ENCODE assay signal across 1 cellular context in the genomic region with DNA sequence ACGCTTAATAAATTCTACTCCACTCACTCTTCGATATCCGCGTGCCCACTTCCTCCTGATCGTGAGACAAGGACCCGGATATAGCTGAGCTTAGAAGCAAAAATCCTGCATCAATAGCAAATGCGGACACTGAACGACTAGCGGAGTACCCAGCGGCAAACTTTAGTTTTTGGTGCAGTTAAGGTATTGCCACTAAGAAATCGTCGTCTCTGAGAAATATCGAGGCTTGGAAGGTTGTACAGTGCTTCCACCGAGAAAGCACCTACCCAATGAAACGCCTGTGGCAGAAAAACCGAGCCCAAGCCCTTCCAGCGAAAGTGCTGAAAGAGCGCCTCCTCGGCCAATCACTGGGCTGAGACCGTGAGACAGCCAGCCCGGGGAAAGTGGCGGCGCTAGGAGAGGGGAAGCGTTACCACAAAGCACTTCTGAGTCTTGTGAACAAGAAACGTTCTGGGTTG.
TF ChIP-seq lines count a peak whose summit lies in the region.

No MANE protein-coding gene starts in this region.

TF ChIP-seq in GM12878, 131 proteins besides CTCF, POLR2A, EP300 and RAD21 (continued from another document and continues in another):
- TF ChIP-seq, protein P1, sequence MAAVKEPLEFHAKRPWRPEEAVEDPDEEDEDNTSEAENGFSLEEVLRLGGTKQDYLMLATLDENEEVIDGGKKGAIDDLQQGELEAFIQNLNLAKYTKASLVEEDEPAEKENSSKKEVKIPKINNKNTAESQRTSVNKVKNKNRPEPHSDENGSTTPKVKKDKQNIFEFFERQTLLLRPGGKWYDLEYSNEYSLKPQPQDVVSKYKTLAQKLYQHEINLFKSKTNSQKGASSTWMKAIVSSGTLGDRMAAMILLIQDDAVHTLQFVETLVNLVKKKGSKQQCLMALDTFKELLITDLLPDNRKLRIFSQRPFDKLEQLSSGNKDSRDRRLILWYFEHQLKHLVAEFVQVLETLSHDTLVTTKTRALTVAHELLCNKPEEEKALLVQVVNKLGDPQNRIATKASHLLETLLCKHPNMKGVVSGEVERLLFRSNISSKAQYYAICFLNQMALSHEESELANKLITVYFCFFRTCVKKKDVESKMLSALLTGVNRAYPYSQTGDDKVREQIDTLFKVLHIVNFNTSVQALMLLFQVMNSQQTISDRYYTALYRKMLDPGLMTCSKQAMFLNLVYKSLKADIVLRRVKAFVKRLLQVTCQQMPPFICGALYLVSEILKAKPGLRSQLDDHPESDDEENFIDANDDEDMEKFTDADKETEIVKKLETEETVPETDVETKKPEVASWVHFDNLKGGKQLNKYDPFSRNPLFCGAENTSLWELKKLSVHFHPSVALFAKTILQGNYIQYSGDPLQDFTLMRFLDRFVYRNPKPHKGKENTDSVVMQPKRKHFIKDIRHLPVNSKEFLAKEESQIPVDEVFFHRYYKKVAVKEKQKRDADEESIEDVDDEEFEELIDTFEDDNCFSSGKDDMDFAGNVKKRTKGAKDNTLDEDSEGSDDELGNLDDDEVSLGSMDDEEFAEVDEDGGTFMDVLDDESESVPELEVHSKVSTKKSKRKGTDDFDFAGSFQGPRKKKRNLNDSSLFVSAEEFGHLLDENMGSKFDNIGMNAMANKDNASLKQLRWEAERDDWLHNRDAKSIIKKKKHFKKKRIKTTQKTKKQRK (IDR thresholded peaks at IDR 0.05; ENCODE audit: low read depth, low read length), result no peak
- TF ChIP-seq SIN3A (IDR thresholded peaks at IDR 0.05; ENCODE audit: low read depth, low read length) (no peak; the same call in 1 of the 2 replicates), JUNB (IDR thresholded peaks at IDR 0.05) (no peak), CHD1 (IDR thresholded peaks at IDR 0.05; ENCODE audit: low read depth, low read length) (no peak; the same call in 1 of the 2 replicates), TCF3 (IDR thresholded peaks at IDR 0.05; ENCODE audit: borderline replicate concordance, insufficient read depth, low read depth, low read length) (no peak), FOS (IDR thresholded peaks at IDR 0.05; ENCODE audit: borderline replicate concordance, extremely low read depth, insufficient read length) (no peak), SREBF1 (IDR thresholded peaks at IDR 0.05; ENCODE audit: low read length) (no peak), TCF12 (IDR thresholded peaks at IDR 0.05; ENCODE audit: low read depth, low read length) (no peak), MEF2B (IDR thresholded peaks at IDR 0.05; ENCODE audit: partially characterized antibody, poor library complexity, severe bottlenecking) (no peak), HDAC6 (IDR thresholded peaks at IDR 0.05; ENCODE audit: unreplicated experiment) (no peak), RBBP5 (conservative IDR thresholded peaks at IDR 0.05) (no peak), NBN (IDR thresholded peaks at IDR 0.05) (no peak), ZNF274 (IDR thresholded peaks at IDR 0.05; ENCODE audit: insufficient read depth, insufficient read length) (no peak), JUND (IDR thresholded peaks at IDR 0.05; ENCODE audit: low read depth, low read length) (no peak), PAX5 (IDR thresholded peaks at IDR 0.05; ENCODE audit: borderline replicate concordance, low read depth, low read length) (peak; percentile 20; the same call in 1 of the 2 replicates), RAD51 (IDR thresholded peaks at IDR 0.05) (no peak), PML (IDR thresholded peaks at IDR 0.05; ENCODE audit: low read length) (peak; percentile 87), HCFC1 (IDR thresholded peaks at IDR 0.05; ENCODE audit: low read length) (0 out of 2 replicates have a peak, but pooled peaks have one; percentile 30), MYC (IDR thresholded peaks at IDR 0.05; ENCODE audit: insufficient read depth, insufficient read length, insufficient replicate concordance, low read length, severe bottlenecking) (no peak), KLF5 (IDR thresholded peaks at IDR 0.05; ENCODE audit: partially characterized antibody) (no peak), CBX5 (IDR thresholded peaks at IDR 0.05; ENCODE audit: low read depth) (no peak), ZSCAN29 (IDR thresholded peaks at IDR 0.05) (no peak), SRF (IDR thresholded peaks at IDR 0.05; ENCODE audit: low read depth in 2 of 2, low read length in 2 of 2) (no peak), SIX5 (IDR thresholded peaks at IDR 0.05; ENCODE audit: low read depth, low read length, severe bottlenecking) (no peak), NFXL1 (IDR thresholded peaks at IDR 0.05; ENCODE audit: borderline replicate concordance) (no peak), YY1 (IDR thresholded peaks at IDR 0.05; ENCODE audit: low read depth, low read length) (peak; percentile 42; the same call in 1 of the 2 replicates), ZNF24 (IDR thresholded peaks at IDR 0.05) (no peak), POU2F2 (IDR thresholded peaks at IDR 0.05; ENCODE audit: borderline replicate concordance, low read depth, low read length) (no peak), KDM1A (IDR thresholded peaks at IDR 0.05; ENCODE audit: borderline replicate concordance) (no peak), IKZF1 (conservative IDR thresholded peaks at IDR 0.05) (no peak), MYB (IDR thresholded peaks at IDR 0.05; ENCODE audit: borderline replicate concordance, low read depth, low read length) (no peak), TAF1 (IDR thresholded peaks at IDR 0.05; ENCODE audit: borderline replicate concordance, low read depth, low read length) (peak; percentile 83), EED (IDR thresholded peaks at IDR 0.05; ENCODE audit: low read depth) (no peak; the same call in 1 of the 2 replicates), NR2C1 (IDR thresholded peaks at IDR 0.05) (no peak), IRF4 (IDR thresholded peaks at IDR 0.05; ENCODE audit: low read depth, low read length) (no peak), ZNF384 (IDR thresholded peaks at IDR 0.05; ENCODE audit: borderline replicate concordance, low read depth, low read length) (no peak), IKZF2 (IDR thresholded peaks at IDR 0.05) (no peak), NR2F1 (conservative IDR thresholded peaks at IDR 0.05) (no peak), NFYA (IDR thresholded peaks at IDR 0.05; ENCODE audit: borderline replicate concordance, low read depth, low read length) (no peak), SMC3 (IDR thresholded peaks at IDR 0.05; ENCODE audit: borderline replicate concordance, low read length) (no peak), ZBED1 (IDR thresholded peaks at IDR 0.05; ENCODE audit: borderline replicate concordance) (no peak)
- TF ChIP-seq, protein P2, sequence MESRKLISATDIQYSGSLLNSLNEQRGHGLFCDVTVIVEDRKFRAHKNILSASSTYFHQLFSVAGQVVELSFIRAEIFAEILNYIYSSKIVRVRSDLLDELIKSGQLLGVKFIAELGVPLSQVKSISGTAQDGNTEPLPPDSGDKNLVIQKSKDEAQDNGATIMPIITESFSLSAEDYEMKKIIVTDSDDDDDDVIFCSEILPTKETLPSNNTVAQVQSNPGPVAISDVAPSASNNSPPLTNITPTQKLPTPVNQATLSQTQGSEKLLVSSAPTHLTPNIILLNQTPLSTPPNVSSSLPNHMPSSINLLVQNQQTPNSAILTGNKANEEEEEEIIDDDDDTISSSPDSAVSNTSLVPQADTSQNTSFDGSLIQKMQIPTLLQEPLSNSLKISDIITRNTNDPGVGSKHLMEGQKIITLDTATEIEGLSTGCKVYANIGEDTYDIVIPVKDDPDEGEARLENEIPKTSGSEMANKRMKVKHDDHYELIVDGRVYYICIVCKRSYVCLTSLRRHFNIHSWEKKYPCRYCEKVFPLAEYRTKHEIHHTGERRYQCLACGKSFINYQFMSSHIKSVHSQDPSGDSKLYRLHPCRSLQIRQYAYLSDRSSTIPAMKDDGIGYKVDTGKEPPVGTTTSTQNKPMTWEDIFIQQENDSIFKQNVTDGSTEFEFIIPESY (IDR thresholded peaks at IDR 0.05), result no peak
- TF ChIP-seq, protein P3, sequence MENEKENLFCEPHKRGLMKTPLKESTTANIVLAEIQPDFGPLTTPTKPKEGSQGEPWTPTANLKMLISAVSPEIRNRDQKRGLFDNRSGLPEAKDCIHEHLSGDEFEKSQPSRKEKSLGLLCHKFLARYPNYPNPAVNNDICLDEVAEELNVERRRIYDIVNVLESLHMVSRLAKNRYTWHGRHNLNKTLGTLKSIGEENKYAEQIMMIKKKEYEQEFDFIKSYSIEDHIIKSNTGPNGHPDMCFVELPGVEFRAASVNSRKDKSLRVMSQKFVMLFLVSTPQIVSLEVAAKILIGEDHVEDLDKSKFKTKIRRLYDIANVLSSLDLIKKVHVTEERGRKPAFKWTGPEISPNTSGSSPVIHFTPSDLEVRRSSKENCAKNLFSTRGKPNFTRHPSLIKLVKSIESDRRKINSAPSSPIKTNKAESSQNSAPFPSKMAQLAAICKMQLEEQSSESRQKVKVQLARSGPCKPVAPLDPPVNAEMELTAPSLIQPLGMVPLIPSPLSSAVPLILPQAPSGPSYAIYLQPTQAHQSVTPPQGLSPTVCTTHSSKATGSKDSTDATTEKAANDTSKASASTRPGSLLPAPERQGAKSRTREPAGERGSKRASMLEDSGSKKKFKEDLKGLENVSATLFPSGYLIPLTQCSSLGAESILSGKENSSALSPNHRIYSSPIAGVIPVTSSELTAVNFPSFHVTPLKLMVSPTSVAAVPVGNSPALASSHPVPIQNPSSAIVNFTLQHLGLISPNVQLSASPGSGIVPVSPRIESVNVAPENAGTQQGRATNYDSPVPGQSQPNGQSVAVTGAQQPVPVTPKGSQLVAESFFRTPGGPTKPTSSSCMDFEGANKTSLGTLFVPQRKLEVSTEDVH (IDR thresholded peaks at IDR 0.05; ENCODE audit: low read depth, partially characterized antibody), result peak; percentile 21
- TF ChIP-seq, protein P4, sequence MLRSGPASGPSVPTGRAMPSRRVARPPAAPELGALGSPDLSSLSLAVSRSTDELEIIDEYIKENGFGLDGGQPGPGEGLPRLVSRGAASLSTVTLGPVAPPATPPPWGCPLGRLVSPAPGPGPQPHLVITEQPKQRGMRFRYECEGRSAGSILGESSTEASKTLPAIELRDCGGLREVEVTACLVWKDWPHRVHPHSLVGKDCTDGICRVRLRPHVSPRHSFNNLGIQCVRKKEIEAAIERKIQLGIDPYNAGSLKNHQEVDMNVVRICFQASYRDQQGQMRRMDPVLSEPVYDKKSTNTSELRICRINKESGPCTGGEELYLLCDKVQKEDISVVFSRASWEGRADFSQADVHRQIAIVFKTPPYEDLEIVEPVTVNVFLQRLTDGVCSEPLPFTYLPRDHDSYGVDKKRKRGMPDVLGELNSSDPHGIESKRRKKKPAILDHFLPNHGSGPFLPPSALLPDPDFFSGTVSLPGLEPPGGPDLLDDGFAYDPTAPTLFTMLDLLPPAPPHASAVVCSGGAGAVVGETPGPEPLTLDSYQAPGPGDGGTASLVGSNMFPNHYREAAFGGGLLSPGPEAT (IDR thresholded peaks at IDR 0.05; ENCODE audit: low read depth), result no peak
- TF ChIP-seq, protein P5, sequence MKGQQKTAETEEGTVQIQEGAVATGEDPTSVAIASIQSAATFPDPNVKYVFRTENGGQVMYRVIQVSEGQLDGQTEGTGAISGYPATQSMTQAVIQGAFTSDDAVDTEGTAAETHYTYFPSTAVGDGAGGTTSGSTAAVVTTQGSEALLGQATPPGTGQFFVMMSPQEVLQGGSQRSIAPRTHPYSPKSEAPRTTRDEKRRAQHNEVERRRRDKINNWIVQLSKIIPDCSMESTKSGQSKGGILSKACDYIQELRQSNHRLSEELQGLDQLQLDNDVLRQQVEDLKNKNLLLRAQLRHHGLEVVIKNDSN (IDR thresholded peaks at IDR 0.05; ENCODE audit: borderline replicate concordance, extremely low read length, insufficient read depth, low read depth, low read length), result no peak
- TF ChIP-seq, protein P6, sequence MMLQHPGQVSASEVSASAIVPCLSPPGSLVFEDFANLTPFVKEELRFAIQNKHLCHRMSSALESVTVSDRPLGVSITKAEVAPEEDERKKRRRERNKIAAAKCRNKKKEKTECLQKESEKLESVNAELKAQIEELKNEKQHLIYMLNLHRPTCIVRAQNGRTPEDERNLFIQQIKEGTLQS (IDR thresholded peaks at IDR 0.05; ENCODE audit: borderline replicate concordance, extremely low read depth, low read depth, low read length), result no peak
- TF ChIP-seq, protein P7, sequence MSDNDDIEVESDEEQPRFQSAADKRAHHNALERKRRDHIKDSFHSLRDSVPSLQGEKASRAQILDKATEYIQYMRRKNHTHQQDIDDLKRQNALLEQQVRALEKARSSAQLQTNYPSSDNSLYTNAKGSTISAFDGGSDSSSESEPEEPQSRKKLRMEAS (IDR thresholded peaks at IDR 0.05; ENCODE audit: low read depth, low read length), result no peak
- TF ChIP-seq, protein P8, sequence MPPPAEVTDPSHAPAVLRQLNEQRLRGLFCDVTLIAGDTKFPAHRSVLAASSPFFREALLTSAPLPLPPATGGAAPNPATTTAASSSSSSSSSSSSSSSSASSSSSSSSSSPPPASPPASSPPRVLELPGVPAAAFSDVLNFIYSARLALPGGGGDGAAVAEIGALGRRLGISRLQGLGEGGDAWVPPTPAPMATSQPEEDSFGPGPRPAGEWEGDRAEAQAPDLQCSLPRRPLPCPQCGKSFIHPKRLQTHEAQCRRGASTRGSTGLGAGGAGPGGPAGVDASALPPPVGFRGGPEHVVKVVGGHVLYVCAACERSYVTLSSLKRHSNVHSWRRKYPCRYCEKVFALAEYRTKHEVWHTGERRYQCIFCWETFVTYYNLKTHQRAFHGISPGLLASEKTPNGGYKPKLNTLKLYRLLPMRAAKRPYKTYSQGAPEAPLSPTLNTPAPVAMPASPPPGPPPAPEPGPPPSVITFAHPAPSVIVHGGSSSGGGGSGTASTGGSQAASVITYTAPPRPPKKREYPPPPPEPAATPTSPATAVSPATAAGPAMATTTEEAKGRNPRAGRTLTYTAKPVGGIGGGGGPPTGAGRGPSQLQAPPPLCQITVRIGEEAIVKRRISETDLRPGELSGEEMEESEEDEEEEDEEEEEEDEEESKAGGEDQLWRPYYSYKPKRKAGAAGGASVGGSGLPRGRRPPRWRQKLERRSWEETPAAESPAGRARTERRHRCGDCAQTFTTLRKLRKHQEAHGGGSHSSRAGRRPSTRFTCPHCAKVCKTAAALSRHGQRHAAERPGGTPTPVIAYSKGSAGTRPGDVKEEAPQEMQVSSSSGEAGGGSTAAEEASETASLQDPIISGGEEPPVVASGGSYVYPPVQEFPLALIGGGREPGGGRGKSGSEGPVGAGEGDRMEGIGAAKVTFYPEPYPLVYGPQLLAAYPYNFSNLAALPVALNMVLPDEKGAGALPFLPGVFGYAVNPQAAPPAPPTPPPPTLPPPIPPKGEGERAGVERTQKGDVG (CRISPR knock-in tag; IDR thresholded peaks at IDR 0.05), result no peak
